In the genomic region with DNA sequence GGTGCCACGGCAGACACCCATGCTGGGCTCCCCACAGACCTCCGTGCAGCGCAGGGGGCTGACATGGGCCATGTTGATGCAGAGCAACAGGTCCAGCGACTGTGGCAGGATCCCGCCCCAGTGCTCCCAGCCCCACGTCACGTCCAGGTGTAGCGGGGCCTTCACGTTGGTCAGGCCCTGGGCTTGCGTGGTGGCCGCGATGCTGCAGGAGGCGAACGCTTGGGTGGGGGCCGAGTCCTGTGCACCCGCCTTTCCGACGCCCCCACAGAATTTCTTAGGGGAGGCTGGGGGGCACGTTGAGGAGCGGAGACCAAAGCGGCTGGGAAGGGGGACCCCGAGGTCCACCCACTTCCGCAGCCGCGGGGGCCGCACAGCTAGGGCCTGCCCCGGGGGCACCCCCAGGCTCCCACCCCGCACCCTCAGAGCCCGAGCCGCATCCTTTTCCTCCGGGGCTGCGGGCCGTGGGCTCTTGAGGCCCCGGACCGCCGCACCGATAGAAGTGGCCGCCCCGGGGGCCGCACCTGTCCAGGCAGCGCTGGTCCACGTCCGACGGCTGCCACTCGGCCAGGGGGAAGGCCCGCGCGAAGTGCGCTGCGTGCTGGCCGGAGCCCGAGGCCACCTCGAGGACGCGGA, we compare ENCODE assay signal across 8 cellular contexts. TPM values are rescaled to one million over a fixed set of nuclear protein-coding genes. Genes with fewer than 3 reads are reported as not detected.
DNase-seq lines count a peak whose midpoint lies in the region; ATAC-seq and TF ChIP-seq lines count a peak whose summit lies in the region.

No MANE protein-coding gene starts in this region.

- H3K27ac Mint-ChIP-seq in activated T-helper 2 cell treated with anti-CD3 and anti-CD28 coated beads, Interferon-gamma antibody, Interleukin-2, Interleukin-4, amounts not matched to agents 10 μg/mL and 5 μg/mL and 100 μg/mL, durations not matched to agents 14 hours and 24 hours and 36 hours = no peak overlapping the region

- WGBS in suprapubic skin = no CpG with 5 or more reads among the region's 55 CpGs

- peaks cover 8% of the 10 kb centered on the region for H3K4me1 Mint-ChIP-seq in activated T-helper 2 cell treated with anti-CD3 and anti-CD28 coated beads, Interferon-gamma antibody, Interleukin-2, Interleukin-4, amounts not matched to agents 10 μg/mL and 5 μg/mL and 100 μg/mL, durations not matched to agents 14 hours and 24 hours and 36 hours (ENCODE audit: low read depth)

- H3K27me3 Mint-ChIP-seq in activated T-helper 2 cell treated with anti-CD3 and anti-CD28 coated beads, Interferon-gamma antibody, Interleukin-2, Interleukin-4, amounts not matched to agents 10 μg/mL and 5 μg/mL and 100 μg/mL, durations not matched to agents 14 hours and 24 hours and 36 hours (ENCODE audit: low read depth) = no peaks in the 10 kb centered on the region

- H3K4me3 ChIP-seq in DOHH2 (ENCODE audit: low read length) (peak overlapping the region; percentile 82), iPS-20b (ENCODE audit: low read length) (peak overlapping the region; percentile 86), suprapubic skin (peak overlapping the region; percentile 95)

- DNase-seq in activated T-helper 2 cell treated with anti-CD3 and anti-CD28 coated beads, Interferon-gamma antibody, Interleukin-2, Interleukin-4, amounts not matched to agents 10 μg/mL and 5 μg/mL and 100 μg/mL, durations not matched to agents 14 hours and 24 hours and 36 hours (ENCODE audit: low spot score) = no peak
- DNase-seq in suprapubic skin (ENCODE audit: low spot score in 2 of 2) (no peak), HPDE6-E6E7 (ENCODE audit: extremely low spot score) (no peak)
- DNase-seq in stimulated activated naive CD4-positive, alpha-beta T cell treated with Interleukin-2 at 50 U/mL for 16 hours (lab: John Stamatoyannopoulos, UW) = no peak

- H3K36me3 ChIP-seq in DOHH2 (ENCODE audit: control insufficient read depth, low read length) (peaks cover 29% of the 10 kb centered on the region), iPS-20b (ENCODE audit: insufficient read depth, low read depth, low read length) (no peaks in the 10 kb centered on the region), suprapubic skin (peaks cover 18% of the 10 kb centered on the region)

- peak overlapping the region; percentile 95 for H3K4me2 ChIP-seq in DOHH2 (ENCODE audit: low read length)

- H3K4me3 Mint-ChIP-seq in activated T-helper 2 cell treated with anti-CD3 and anti-CD28 coated beads, Interferon-gamma antibody, Interleukin-2, Interleukin-4, amounts not matched to agents 10 μg/mL and 5 μg/mL and 100 μg/mL, durations not matched to agents 14 hours and 24 hours and 36 hours (ENCODE audit: low read depth) = peak overlapping the region; percentile 90

- TF ChIP-seq POLR2A in suprapubic skin (IDR thresholded peaks at IDR 0.05) = no peak

- intact Hi-C loops in activated T-helper 2 cell treated with anti-CD3 and anti-CD28 coated beads, Interferon-gamma antibody, Interleukin-2, Interleukin-4, amounts not matched to agents 10 μg/mL and 5 μg/mL and 100 μg/mL, durations not matched to agents 14 hours and 24 hours and 36 hours (cut with micrococcal nuclease) = loop anchor here (1.0 to 5.0 kb wide), 3 partner anchors 46 to 108 kb away; a partner anchor contains a TSS

- peak overlapping the region; percentile 79; the same call in 1 of the 2 replicates for H3K9ac ChIP-seq in iPS-20b (ENCODE audit: low read depth, low read length)

- peaks cover 16% of the 10 kb centered on the region for H3F3A ChIP-seq in DOHH2 (ENCODE audit: control insufficient read depth, insufficient read depth)

- H3K27me3 ChIP-seq in DOHH2 (ENCODE audit: control insufficient read depth, low read length) (no peaks in the 10 kb centered on the region), iPS-20b (ENCODE audit: insufficient read depth, low read length) (no peaks in the 10 kb centered on the region), suprapubic skin (no peaks in the 10 kb centered on the region)

- H3K27ac ChIP-seq in DOHH2 (ENCODE audit: low read depth, low read length) = peak overlapping the region; percentile 67
- H3K27ac ChIP-seq in iPS-20b (ENCODE audit: low read length) = no peak overlapping the region
- H3K27ac ChIP-seq in suprapubic skin = peak overlapping the region; percentile 95

- H3K4me1 ChIP-seq in DOHH2 (ENCODE audit: control insufficient read depth, low read length) (peaks cover 43% of the 10 kb centered on the region), iPS-20b (ENCODE audit: insufficient read depth, low read length) (no peaks in the 10 kb centered on the region; the same call in 1 of the 2 replicates), suprapubic skin (peaks cover 28% of the 10 kb centered on the region)

- TF ChIP-seq CTCF in DOHH2 (IDR thresholded peaks at IDR 0.05; ENCODE audit: low read depth, low read length, poor library complexity, severe bottlenecking) (no peak), suprapubic skin (IDR thresholded peaks at IDR 0.05) (no peak)

- H3K79me2 ChIP-seq in DOHH2 (ENCODE audit: control insufficient read depth, low read length) = peaks cover 24% of the 10 kb centered on the region

- TF ChIP-seq EP300 in suprapubic skin (IDR thresholded peaks at IDR 0.05) = no peak

- H3K9me3 Mint-ChIP-seq in activated T-helper 2 cell treated with anti-CD3 and anti-CD28 coated beads, Interferon-gamma antibody, Interleukin-2, Interleukin-4, amounts not matched to agents 10 μg/mL and 5 μg/mL and 100 μg/mL, durations not matched to agents 14 hours and 24 hours and 36 hours = no peaks in the 10 kb centered on the region

- no peaks in the 10 kb centered on the region for H3K9me2 ChIP-seq in DOHH2 (replicated peaks; ENCODE audit: control insufficient read depth, low read length)

- H3K9me3 ChIP-seq in DOHH2 (ENCODE audit: control insufficient read depth, insufficient read depth, low read length) (no peaks in the 10 kb centered on the region), iPS-20b (ENCODE audit: insufficient read depth, low read depth, low read length) (no peaks in the 10 kb centered on the region), suprapubic skin (no peaks in the 10 kb centered on the region)

- H4K20me1 ChIP-seq in DOHH2 (ENCODE audit: control insufficient read depth, insufficient read depth, low read depth, low read length) = no peaks in the 10 kb centered on the region

- H3K36me3 Mint-ChIP-seq in activated T-helper 2 cell treated with anti-CD3 and anti-CD28 coated beads, Interferon-gamma antibody, Interleukin-2, Interleukin-4, amounts not matched to agents 10 μg/mL and 5 μg/mL and 100 μg/mL, durations not matched to agents 14 hours and 24 hours and 36 hours (ENCODE audit: low read depth) = peaks cover 8% of the 10 kb centered on the region

- peak; percentile 16 for ATAC-seq in HG02759 (IDR thresholded peaks at IDR 0.05; ENCODE audit: unreplicated experiment)
- no peak for ATAC-seq in GM21515 (IDR thresholded peaks at IDR 0.05; ENCODE audit: unreplicated experiment)

RNA-seq across cellular contexts. Expression of a gene that starts 0.4 kb away (rescaled TPM):
- total RNA-seq in activated T-helper 2 cell treated with anti-CD3 and anti-CD28 coated beads, Interferon-gamma antibody, Interleukin-2, Interleukin-4, amounts not matched to agents 10 μg/mL and 5 μg/mL and 100 μg/mL, durations not matched to agents 14 hours and 24 hours and 36 hours = 128 and 131 TPM in 2 replicates
- 100 to 1,000 TPM in 1 of 4 donors, 10 to 100 TPM in 3; 72.2 to 138 (median 84.7) TPM for total RNA-seq in suprapubic skin

RNA-seq across cellular contexts. Expression of a gene that starts 4.9 kb away (rescaled TPM):
- total RNA-seq in activated T-helper 2 cell treated with anti-CD3 and anti-CD28 coated beads, Interferon-gamma antibody, Interleukin-2, Interleukin-4, amounts not matched to agents 10 μg/mL and 5 μg/mL and 100 μg/mL, durations not matched to agents 14 hours and 24 hours and 36 hours = 0.32 and 0.57 TPM in 2 replicates
- total RNA-seq in suprapubic skin = 10 to 100 TPM in 1 of 4 donors, 1 to 10 TPM in 3; 1.2 to 12.6 (median 4.6) TPM

RNA-seq across cellular contexts. Expression of a gene that starts 5.9 kb away (rescaled TPM):
- total RNA-seq in activated T-helper 2 cell treated with anti-CD3 and anti-CD28 coated beads, Interferon-gamma antibody, Interleukin-2, Interleukin-4, amounts not matched to agents 10 μg/mL and 5 μg/mL and 100 μg/mL, durations not matched to agents 14 hours and 24 hours and 36 hours = 62.6 and 63.1 TPM in 2 replicates
- total RNA-seq in suprapubic skin = 10 to 100 TPM; 10.3 to 29.8 (median 24.2) TPM

RNA-seq across cellular contexts. Expression of a gene that starts 13.5 kb away (rescaled TPM):
- 73.7 and 77.2 TPM in 2 replicates for total RNA-seq in activated T-helper 2 cell treated with anti-CD3 and anti-CD28 coated beads, Interferon-gamma antibody, Interleukin-2, Interleukin-4, amounts not matched to agents 10 μg/mL and 5 μg/mL and 100 μg/mL, durations not matched to agents 14 hours and 24 hours and 36 hours
- 10 to 100 TPM; 18.3 to 63.0 (median 32.2) TPM for total RNA-seq in suprapubic skin

RNA-seq across cellular contexts. Expression of a gene that starts 32.2 kb away (rescaled TPM):
- total RNA-seq in activated T-helper 2 cell treated with anti-CD3 and anti-CD28 coated beads, Interferon-gamma antibody, Interleukin-2, Interleukin-4, amounts not matched to agents 10 μg/mL and 5 μg/mL and 100 μg/mL, durations not matched to agents 14 hours and 24 hours and 36 hours = 156 and 158 TPM in 2 replicates
- total RNA-seq in suprapubic skin = 100 to 1,000 TPM in 2 of 4 donors, 10 to 100 TPM in 2; 66.9 to 156 (median 96.8) TPM
